In genomic region chr6:116326392-116326717, GRCh38 we compare ENCODE assay signal across 18 cellular contexts. TPM values are rescaled to one million over a fixed set of nuclear protein-coding genes. Genes with fewer than 3 reads are reported as not detected.
DNase-seq lines count a peak whose midpoint lies in the region; ATAC-seq and TF ChIP-seq lines count a peak whose summit lies in the region.
"Had no signal": no experiment of that assay in that cellular context is flagged by ENCODE, and none has a peak within 500 bp of the region (broad histone marks: within the 10 kb centered on the region; RNA-seq: fewer than 3 reads in every experiment).

No MANE protein-coding gene starts in this region.

- no peak overlapping the region for H3K9ac ChIP-seq in adipocyte (ENCODE audit: low read length)
- H3K9ac ChIP-seq: GM23248 had no signal

- H3K4me1 ChIP-seq in adipocyte (ENCODE audit: control insufficient read depth, insufficient read depth, low read length) (peaks cover 53% of the 10 kb centered on the region), left lung (peaks cover 3 to 7% of the 10 kb centered on the region in 2 donors), thoracic aorta (ENCODE audit: control insufficient read depth in 1 of 2, low read depth in 2 of 2) (peaks cover 9 to 33% of the 10 kb centered on the region in 2 donors)

- H3K27ac ChIP-seq in left lung, result no peak overlapping the region
- no peak overlapping the region for H3K27ac ChIP-seq in thoracic aorta
- H3K27ac ChIP-seq: GM23248, PC-9 had no signal

- H3K4me3 ChIP-seq in adipocyte (ENCODE audit: low read length), result peak overlapping the region; percentile 55
- no peak overlapping the region for H3K4me3 ChIP-seq in fibroblast of the aortic adventitia (ENCODE audit: low read depth, low read length)
- H3K4me3 ChIP-seq in left lung, result no peak overlapping the region
- no peak overlapping the region for H3K4me3 ChIP-seq in thoracic aorta
- H3K4me3 ChIP-seq: GM23248, PC-9 had no signal

- no peaks in the 10 kb centered on the region for H3K36me3 ChIP-seq in adipocyte (ENCODE audit: control insufficient read depth, insufficient read depth, low read length, severe bottlenecking)
- no peaks in the 10 kb centered on the region for H3K36me3 ChIP-seq in left lung
- no peaks in the 10 kb centered on the region for H3K36me3 ChIP-seq in thoracic aorta

- intact Hi-C loops in left lung (cut with DNase I), result no loop called here

- TF ChIP-seq CTCF in fibroblast of the aortic adventitia (IDR thresholded peaks at IDR 0.05; ENCODE audit: insufficient read depth, low read length) (no peak), left lung (IDR thresholded peaks at IDR 0.05) (no peak), thoracic aorta (IDR thresholded peaks at IDR 0.05) (no peak)

- ATAC-seq in left lung, result peak; percentile 44
- peak; percentile 65 for ATAC-seq in thoracic aorta (ENCODE audit: insufficient number of reproducible peaks, low FRiP score, low read depth)
- no peak for ATAC-seq in HG02885 (IDR thresholded peaks at IDR 0.05; ENCODE audit: poor library complexity, unreplicated experiment)

- DNase-seq in adipocyte (ENCODE audit: low read depth) (no peak), fibroblast of the aortic adventitia (ENCODE audit: low read depth) (peak; percentile 69), left lung (no peak), thoracic aorta (ENCODE audit: low spot score) (no peak), middle frontal gyrus (ENCODE audit: extremely low spot score, low spot score) (no peak), NCI-H748 (lab: John Stamatoyannopoulos, UW; ENCODE audit: unreplicated experiment) (no peak)
- DNase-seq in stimulated activated CD8-positive, alpha-beta memory T cell treated with anti-CD3 and anti-CD28 coated beads, Interleukin-4, amount 100 ng/mL, for 48 hours, result no peak
- DNase-seq: CD8-positive, alpha-beta memory T cell; DND-41; GM23248; KBM-7; NCI-H1092; NCI-H1694; NCI-H2107; NCI-H345; NCI-H69; PC-9 had no signal

- H3K27me3 ChIP-seq in adipocyte (replicated peaks; ENCODE audit: control insufficient read depth, insufficient read depth, low read length), result no peaks in the 10 kb centered on the region
- H3K27me3 ChIP-seq in left lung, result no peaks in the 10 kb centered on the region
- H3K27me3 ChIP-seq in thoracic aorta (replicated peaks; ENCODE audit: insufficient read depth), result no peaks in the 10 kb centered on the region

- H3K9me3 ChIP-seq in adipocyte (ENCODE audit: control insufficient read depth, low read length), result no peaks in the 10 kb centered on the region
- H3K9me3 ChIP-seq in left lung, result no peaks in the 10 kb centered on the region
- no peaks in the 10 kb centered on the region for H3K9me3 ChIP-seq in thoracic aorta

RNA-seq across cellular contexts. Expression of gene DSE, which starts 44.4 kb away (rescaled TPM):
- total RNA-seq in fibroblast of the aortic adventitia (ENCODE audit: low replicate concordance) (50.7 and 61.2 TPM in 2 replicates), left lung (10 to 100 TPM; 39.7 to 85.6 TPM), thoracic aorta (10 to 100 TPM; 46.7 to 65.2 TPM)

RNA-seq across cellular contexts. Expression of gene TSPYL1, which starts 46.6 kb away (rescaled TPM):
- total RNA-seq in fibroblast of the aortic adventitia (ENCODE audit: low replicate concordance) (83.4 and 126 TPM in 2 replicates), left lung (10 to 100 TPM; 61.9 to 89.3 TPM), thoracic aorta (10 to 100 TPM; 60.0 to 74.9 TPM)
